Comparison of ENCODE assay signal across 6 cellular contexts in the genomic region with DNA sequence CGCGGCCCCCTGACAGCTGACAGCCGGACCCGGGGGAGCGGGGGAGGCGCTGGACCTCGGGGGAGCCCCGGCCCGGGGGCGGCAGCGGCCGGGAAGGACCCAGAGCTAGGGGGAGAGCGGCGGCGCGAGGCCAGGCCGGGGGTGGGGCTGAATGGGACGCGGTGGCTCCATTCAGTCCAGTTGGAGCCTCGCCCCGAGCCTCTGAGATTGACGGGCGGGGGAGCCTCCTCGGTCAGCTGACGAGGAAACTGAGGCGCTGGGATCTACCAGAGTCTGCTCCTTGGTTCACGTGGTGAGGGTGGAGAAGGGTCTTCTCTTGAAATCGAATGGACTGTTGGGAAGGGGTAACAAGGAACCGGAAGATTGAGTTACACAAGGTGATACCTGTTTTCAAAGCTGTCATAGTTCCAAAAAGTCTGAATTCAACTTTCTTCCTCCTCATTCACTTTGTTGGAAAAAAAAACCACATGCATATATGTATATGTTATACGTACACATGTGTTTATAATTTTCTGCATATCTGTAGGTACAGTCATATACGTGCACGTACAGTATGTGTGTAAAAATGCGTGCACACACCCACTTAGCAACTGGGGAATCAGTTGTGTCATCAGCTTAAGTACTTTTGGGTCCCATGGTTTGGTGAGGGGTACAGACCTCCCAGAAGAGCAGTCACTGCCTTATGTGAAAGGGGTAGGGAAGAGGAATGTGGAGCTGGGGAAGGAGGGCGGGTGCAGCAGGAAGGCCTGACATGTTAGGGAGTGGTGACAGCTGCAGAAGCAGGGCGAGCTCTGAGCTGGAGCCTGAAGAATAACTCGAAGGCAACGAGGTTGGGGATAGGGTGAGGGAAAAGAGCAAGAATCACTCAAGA. TPM values are rescaled to one million over a fixed set of nuclear protein-coding genes. Genes with fewer than 3 reads are reported as not detected.
DNase-seq lines count a peak whose midpoint lies in the region; ATAC-seq and TF ChIP-seq lines count a peak whose summit lies in the region.

No MANE protein-coding gene starts in this region.

- no peaks in the 10 kb centered on the region for H3K9me3 Mint-ChIP-seq in T-helper 2 cell treated with Interferon-gamma antibody and Interleukin-4, amounts not matched to agents 5 μg/mL and 100 μg/mL, for 36 hours

- DNase-seq in T-helper 2 cell treated with Interferon-gamma antibody and Interleukin-4, amounts not matched to agents 5 μg/mL and 100 μg/mL, for 36 hours (ENCODE audit: low spot score) = no peak
- DNase-seq in T-helper 2 cell (no peak), epithelial cell of esophagus (ENCODE audit: low read depth) (peak; percentile 27), gastrocnemius medialis (peak in 1 of 2 donors; percentile 31), sciatic nerve (ENCODE audit: low spot score) (no peak)

- no peaks in the 10 kb centered on the region for H3K27me3 Mint-ChIP-seq in T-helper 2 cell treated with Interferon-gamma antibody and Interleukin-4, amounts not matched to agents 5 μg/mL and 100 μg/mL, for 36 hours (ENCODE audit: low read depth)

- TF ChIP-seq POLR2A in gastrocnemius medialis (IDR thresholded peaks at IDR 0.05) = no peak

- intact Hi-C loops in gastrocnemius medialis (cut with DNase I; ENCODE audit: low total_unique reads) = loop anchor here (1.0 to 2.0 kb wide), 2 partner anchors 9 to 48 kb away; a partner anchor contains a TSS
- intact Hi-C loops in sciatic nerve (cut with DNase I) = no loop called here

- peak overlapping the region; percentile 78 to 93 (median 84) for H3K27ac ChIP-seq in gastrocnemius medialis

- peaks cover 13 to 15% of the 10 kb centered on the region in 2 donors for H3K4me1 ChIP-seq in gastrocnemius medialis

- no peak for TF ChIP-seq CTCF in epithelial cell of esophagus (IDR thresholded peaks at IDR 0.05; ENCODE audit: insufficient read depth, low read depth, low read length, missing control alignments)
- TF ChIP-seq CTCF in gastrocnemius medialis (IDR thresholded peaks at IDR 0.05 in 4 of 5, conservative IDR thresholded peaks at IDR 0.05 in 1 of 5) = no peak

- H3K27me3 ChIP-seq in gastrocnemius medialis = no peaks in the 10 kb centered on the region

- H3K9me3 ChIP-seq in gastrocnemius medialis = no peaks in the 10 kb centered on the region

- ATAC-seq in gastrocnemius medialis (peak; percentile 9 to 12), HG02840 (IDR thresholded peaks at IDR 0.05; ENCODE audit: low FRiP score, unreplicated experiment) (no peak), sciatic nerve (no peak)

- H3K4me1 Mint-ChIP-seq in T-helper 2 cell treated with Interferon-gamma antibody and Interleukin-4, amounts not matched to agents 5 μg/mL and 100 μg/mL, for 36 hours (ENCODE audit: low read depth) = peaks cover 45% of the 10 kb centered on the region

- peaks cover 10% of the 10 kb centered on the region for H3K36me3 Mint-ChIP-seq in T-helper 2 cell treated with Interferon-gamma antibody and Interleukin-4, amounts not matched to agents 5 μg/mL and 100 μg/mL, for 36 hours (ENCODE audit: low read depth)

- H3K4me3 ChIP-seq in epithelial cell of esophagus (ENCODE audit: low read length) (peak overlapping the region; percentile 75), gastrocnemius medialis (peak overlapping the region; percentile 72 to 99 (median 83))

- peak overlapping the region; percentile 91 for H3K4me3 Mint-ChIP-seq in T-helper 2 cell treated with Interferon-gamma antibody and Interleukin-4, amounts not matched to agents 5 μg/mL and 100 μg/mL, for 36 hours

- H3K27ac Mint-ChIP-seq in T-helper 2 cell treated with Interferon-gamma antibody and Interleukin-4, amounts not matched to agents 5 μg/mL and 100 μg/mL, for 36 hours = peak overlapping the region; percentile 76

- H3K36me3 ChIP-seq in gastrocnemius medialis = peaks cover 0 to 4% of the 10 kb centered on the region in 2 donors

- in situ Hi-C loops in gastrocnemius medialis (cut with MboI; ENCODE audit: low sequenced_read_pairs in 4 of 4) = no loop called here

RNA-seq across cellular contexts. Expression of a gene that starts 0.6 kb away (rescaled TPM):
- total RNA-seq in gastrocnemius medialis (10 to 100 TPM; 58.6 to 87.8 (median 67.2) TPM), sciatic nerve (45.3 TPM)

RNA-seq across cellular contexts. Expression of a gene that starts 1.6 kb away (rescaled TPM):
- under 1 TPM; 0.10 to 0.36 (median 0.28) TPM for total RNA-seq in gastrocnemius medialis
- total RNA-seq in sciatic nerve = 7.0 TPM

RNA-seq across cellular contexts. Expression of a gene that starts 37.6 kb away (rescaled TPM):
- under 1 TPM; 0.10 to 0.62 (median 0.24) TPM for total RNA-seq in gastrocnemius medialis
- total RNA-seq in sciatic nerve = 3.8 TPM

RNA-seq across cellular contexts. Expression of a gene that starts 48.8 kb away (rescaled TPM):
- total RNA-seq in gastrocnemius medialis (10 to 100 TPM; 21.8 to 49.3 (median 37.0) TPM), sciatic nerve (33.5 TPM)

Comparison
In these comparisons a context has a peak if more than half of its experiments do, and no peak if none do; other contexts are left out.
1. ATAC-seq: peak in gastrocnemius medialis (2 of 2); none in HG02840 (single experiment) and sciatic nerve (single experiment).